In genomic region chr1:67653304-67653703, GRCh38 we compare ENCODE assay signal across 13 cellular contexts. TPM values are rescaled to one million over a fixed set of nuclear protein-coding genes. Genes with fewer than 3 reads are reported as not detected.
DNase-seq lines count a peak whose midpoint lies in the region; ATAC-seq and TF ChIP-seq lines count a peak whose summit lies in the region.
"Had no signal": no experiment of that assay in that cellular context is flagged by ENCODE, and none has a peak within 500 bp of the region (broad histone marks: within the 10 kb centered on the region; RNA-seq: fewer than 3 reads in every experiment).

No MANE protein-coding gene starts in this region.

- H3K4me1 ChIP-seq in KMS-11 (ENCODE audit: low read depth, poor library complexity, severe bottlenecking) (peaks cover 56% of the 10 kb centered on the region), breast epithelium (no peaks in the 10 kb centered on the region), gastrocnemius medialis (peaks cover 11 to 17% of the 10 kb centered on the region in 2 donors)

- POLR2A ChIA-PET in AG04450 (lab: Yijun Ruan, JAX), result interaction anchor here (1.0 to 1.6 kb wide), 3 partner anchors 32 to 34 kb away, joined by 3 to 8 read pairs (median 4); partner anchors contain the start of gene GADD45A

- peak overlapping the region; percentile 9; the same call in 1 of the 2 replicates for H3K9ac ChIP-seq in KMS-11

- TF ChIP-seq CTCF in AG04450 (IDR thresholded peaks at IDR 0.05; ENCODE audit: low read depth, low read length), result no peak
- no peak for TF ChIP-seq CTCF in KMS-11 (conservative IDR thresholded peaks at IDR 0.05; ENCODE audit: low read depth, low read length)
- TF ChIP-seq CTCF in breast epithelium (IDR thresholded peaks at IDR 0.05), result no peak
- TF ChIP-seq CTCF in gastrocnemius medialis (IDR thresholded peaks at IDR 0.05 in 4 of 5, conservative IDR thresholded peaks at IDR 0.05 in 1 of 5), result no peak

- intact Hi-C loops in breast epithelium (cut with DNase I; ENCODE audit: low total_unique reads), result no loop called here
- intact Hi-C loops in gastrocnemius medialis (cut with DNase I; ENCODE audit: low total_unique reads), result loop anchor here (1.0 to 5.0 kb wide), 2 partner anchors 32 to 36 kb away; partner anchors contain the start of gene GADD45A

- no peak overlapping the region for H3K4me3 ChIP-seq in AG04450 (ENCODE audit: low read depth, low read length)
- H3K4me3 ChIP-seq in KMS-11 (IDR thresholded peaks at IDR 0.05; ENCODE audit: insufficient read depth, low read depth, low read length), result no peak overlapping the region
- H3K4me3 ChIP-seq in breast epithelium, result no peak overlapping the region
- H3K4me3 ChIP-seq in gastrocnemius medialis, result no peak overlapping the region
- H3K4me3 ChIP-seq: GM12878, SK-N-MC had no signal

- no peaks in the 10 kb centered on the region for H3K79me2 ChIP-seq in KMS-11 (ENCODE audit: insufficient read depth, low read depth)

- peak overlapping the region; percentile 34; the same call in 1 of the 2 replicates for H2AFZ ChIP-seq in KMS-11 (ENCODE audit: low read depth)

- DNase-seq in AG04450 (ENCODE audit: low read depth, low spot score) (no peak), breast epithelium (ENCODE audit: low spot score in 2 of 2) (no peak), gastrocnemius medialis (no peak), mesenteric fat pad (ENCODE audit: low spot score) (no peak), cerebellum (ENCODE audit: low spot score) (no peak)
- DNase-seq: GDM1, NCI-H748 treated with DMSO at 0.1 percent for 48 hours had no signal

- in situ Hi-C loops in gastrocnemius medialis (cut with MboI; ENCODE audit: low sequenced_read_pairs in 4 of 4), result loop anchor here in 1 of 4 donors (5.0 kb wide), 1 partner anchor 81 kb away; no protein-coding TSS in a partner anchor

- CTCF ChIA-PET in AG04450 (lab: Charles Lee), result no interaction called here

- H3K27ac ChIP-seq in AG04450 (ENCODE audit: low read depth, low read length), result peak overlapping the region; percentile 73
- peak overlapping the region; percentile 80 for H3K27ac ChIP-seq in KMS-11
- peak overlapping the region; percentile 43 to 66 for H3K27ac ChIP-seq in breast epithelium
- H3K27ac ChIP-seq in gastrocnemius medialis, result peak overlapping the region; percentile 79 to 87 (median 82)
- H3K27ac ChIP-seq: C4-2B, SK-N-MC had no signal

- no peaks in the 10 kb centered on the region for H3K36me3 ChIP-seq in KMS-11 (ENCODE audit: insufficient read depth)
- H3K36me3 ChIP-seq in breast epithelium, result no peaks in the 10 kb centered on the region
- H3K36me3 ChIP-seq in gastrocnemius medialis, result no peaks in the 10 kb centered on the region

- H3K4me2 ChIP-seq in KMS-11, result peak overlapping the region; percentile 53

- peak in 1 of 2 donors; percentile 26 for ATAC-seq in gastrocnemius medialis
- no peak for ATAC-seq in GM19455 (IDR thresholded peaks at IDR 0.05; ENCODE audit: unreplicated experiment)
- ATAC-seq in GM21381 (IDR thresholded peaks at IDR 0.05; ENCODE audit: unreplicated experiment), result no peak

- H3K9me3 ChIP-seq in AG04450 (ENCODE audit: control insufficient read depth, insufficient read depth, low read length) (no peaks in the 10 kb centered on the region), breast epithelium (no peaks in the 10 kb centered on the region), gastrocnemius medialis (no peaks in the 10 kb centered on the region)

- TF ChIP-seq POLR2A in breast epithelium (IDR thresholded peaks at IDR 0.05) (no peak), gastrocnemius medialis (IDR thresholded peaks at IDR 0.05) (no peak)

- no peaks in the 10 kb centered on the region for H4K20me1 ChIP-seq in KMS-11 (ENCODE audit: insufficient read depth)

- no peaks in the 10 kb centered on the region for H3K27me3 ChIP-seq in AG04450 (ENCODE audit: control insufficient read depth, insufficient read depth, low read length)
- no peaks in the 10 kb centered on the region for H3K27me3 ChIP-seq in KMS-11 (ENCODE audit: insufficient read depth, low read depth)
- no peaks in the 10 kb centered on the region for H3K27me3 ChIP-seq in breast epithelium
- no peaks in the 10 kb centered on the region for H3K27me3 ChIP-seq in gastrocnemius medialis

RNA-seq across cellular contexts. Expression of gene GADD45A, which starts 31.7 kb away (rescaled TPM):
- 33.7 and 41.8 TPM in 2 replicates for polyA plus RNA-seq in AG04450 (2011; rRNA removed)
- 12.3 and 14.6 TPM in 2 replicates for polyA minus RNA-seq in AG04450 (2011; rRNA and poly(A)+ RNA removed)
- total RNA-seq in breast epithelium, result 10 to 100 TPM; 52.4 to 68.2 (median 55.4) TPM
- total RNA-seq in gastrocnemius medialis, result 100 to 1,000 TPM in 3 of 4 donors, 10 to 100 TPM in 1; 80.4 to 188 (median 142) TPM
- 110 TPM for total RNA-seq in mesenteric fat pad
- total RNA-seq in cerebellum, result 6.2 TPM
